ENCODE assay signal across 9 cellular contexts in the genomic region with DNA sequence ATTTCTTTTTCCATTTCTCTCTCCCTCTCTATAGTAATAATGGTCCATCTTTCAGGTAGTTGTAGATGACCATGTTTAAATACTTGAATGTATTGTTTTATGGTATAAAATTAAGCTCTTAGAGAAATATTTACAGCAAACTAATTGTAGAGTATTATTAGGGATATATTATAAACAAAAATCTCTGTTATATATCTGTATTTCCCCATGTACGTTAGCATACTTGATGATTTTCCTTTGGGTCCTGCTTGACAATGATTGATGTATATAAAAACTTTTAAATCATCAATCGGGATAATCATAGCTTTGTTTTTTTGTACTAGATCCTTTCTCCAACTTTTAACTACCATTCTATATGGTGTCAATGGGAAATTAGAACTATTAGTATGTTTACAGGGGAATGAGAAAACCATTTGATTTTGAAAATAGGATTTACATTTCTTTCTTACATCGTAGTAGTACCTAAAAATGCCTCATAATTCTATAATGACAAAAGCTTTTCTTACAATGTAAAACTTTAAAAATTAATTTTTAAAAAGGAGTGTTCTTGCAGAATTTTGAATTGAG.
A peak's percentile ranks its signal among the peaks of the same experiment; 100 is the strongest.
DNase-seq lines count a peak whose midpoint lies in the region; ATAC-seq and TF ChIP-seq lines count a peak whose summit lies in the region.
"Had no signal": no experiment of that assay in that cellular context is flagged by ENCODE, and none has a peak within 500 bp of the region (broad histone marks: within the 10 kb centered on the region; RNA-seq: fewer than 3 reads in every experiment).

No MANE protein-coding gene starts in this region.

- no peak overlapping the region for H2AFZ ChIP-seq in mesenchymal stem cell (ENCODE audit: low read depth, low read length)

- H3K4me1 ChIP-seq in cardiac muscle cell (ENCODE audit: low read depth), result peaks cover 2% of the 10 kb centered on the region
- H3K4me1 ChIP-seq in suprapubic skin, result peaks cover 10% of the 10 kb centered on the region
- H3K4me1 ChIP-seq in mesenchymal stem cell (ENCODE audit: control insufficient read depth, insufficient read depth, low read depth, low read length), result no peaks in the 10 kb centered on the region

- H4K91ac ChIP-seq in mesenchymal stem cell (ENCODE audit: low read length), result no peak overlapping the region

- no peak overlapping the region for H3K27ac Mint-ChIP-seq in WTC11

- TF ChIP-seq EP300 in suprapubic skin (IDR thresholded peaks at IDR 0.05), result no peak

- intact Hi-C loops in left ventricle myocardium superior (cut with micrococcal nuclease), result no loop called here

- no peak overlapping the region for H2BK12ac ChIP-seq in mesenchymal stem cell (ENCODE audit: low read length in 2 of 2)

- H4K8ac ChIP-seq in mesenchymal stem cell (ENCODE audit: low read length), result no peak overlapping the region

- TF ChIP-seq POLR2A in suprapubic skin (IDR thresholded peaks at IDR 0.05), result no peak

- H2AK5ac ChIP-seq in mesenchymal stem cell (ENCODE audit: low read length, severe bottlenecking), result no peak overlapping the region

- no peak overlapping the region for H3K4ac ChIP-seq in mesenchymal stem cell (ENCODE audit: low read depth in 1 of 2, low read length in 2 of 2)

- no peak overlapping the region for H2BK120ac ChIP-seq in mesenchymal stem cell (ENCODE audit: low read depth, low read length)

- H3K27me3 ChIP-seq in cardiac muscle cell (peaks cover 61% of the 10 kb centered on the region), suprapubic skin (peaks cover 21% of the 10 kb centered on the region), mesenchymal stem cell (ENCODE audit: control insufficient read depth in 1 of 2, insufficient read depth in 1 of 2, low read length in 2 of 2) (peaks cover 0 to 24% of the 10 kb centered on the region in 2 experiments)

- H3K23ac ChIP-seq in mesenchymal stem cell (ENCODE audit: low read length in 2 of 2), result no peak overlapping the region

- ATAC-seq in left ventricle myocardium superior, result no peak
- ATAC-seq in WTC11, result no peak

- no peaks in the 10 kb centered on the region for H3K36me3 ChIP-seq in cardiac muscle cell
- no peaks in the 10 kb centered on the region for H3K36me3 ChIP-seq in suprapubic skin
- no peaks in the 10 kb centered on the region for H3K36me3 ChIP-seq in mesenchymal stem cell (ENCODE audit: control insufficient read depth in 1 of 2, insufficient read depth in 2 of 2, low read depth in 1 of 2, low read length in 2 of 2)

- no peaks in the 10 kb centered on the region for H3K9me3 ChIP-seq in cardiac muscle cell (ENCODE audit: low read depth)
- H3K9me3 ChIP-seq in suprapubic skin, result no peaks in the 10 kb centered on the region
- no peaks in the 10 kb centered on the region for H3K9me3 ChIP-seq in mesenchymal stem cell (ENCODE audit: control insufficient read depth, low read length)

- H3K9ac ChIP-seq in mesenchymal stem cell (ENCODE audit: low read length), result no peak overlapping the region

- peak overlapping the region; percentile 59 for H3K4me3 Mint-ChIP-seq in WTC11

- peaks cover 56% of the 10 kb centered on the region for H3K27me3 Mint-ChIP-seq in WTC11 (ENCODE audit: low read depth)

- H3K14ac ChIP-seq in mesenchymal stem cell (ENCODE audit: low read length in 2 of 2), result no peak overlapping the region

- no peak overlapping the region for H2BK15ac ChIP-seq in mesenchymal stem cell (ENCODE audit: low read depth, poor library complexity, severe bottlenecking)

- H3K79me1 ChIP-seq in mesenchymal stem cell (replicated peaks; ENCODE audit: low read length, poor library complexity, severe bottlenecking), result no peaks in the 10 kb centered on the region

- H3K4me3 ChIP-seq in cardiac muscle cell (peak overlapping the region; percentile 28), iPS-11a (ENCODE audit: low read depth, low read length) (peak overlapping the region; percentile 10), suprapubic skin (peak overlapping the region; percentile 52), mesenchymal stem cell (ENCODE audit: insufficient read depth in 1 of 2, low read depth in 1 of 2, low read length in 2 of 2) (no peak overlapping the region), foreskin fibroblast (ENCODE audit: low read depth in 1 of 2, low read length in 2 of 2) (no peak overlapping the region)

- 62% methylated on average over 3 of the region's 3 CpGs for WGBS in suprapubic skin
- WGBS in mesenchymal stem cell, result no CpG with 5 or more reads among the region's 3 CpGs

- no peak for DNase-seq in cardiac muscle cell (ENCODE audit: low read depth in 1 of 2, low spot score in 1 of 2)
- DNase-seq in left ventricle myocardium superior, result no peak
- DNase-seq in WTC11 (ENCODE audit: low spot score), result no peak
- DNase-seq in suprapubic skin (ENCODE audit: low spot score in 2 of 2), result no peak
- DNase-seq in stimulated activated CD4-positive, alpha-beta T cell treated with anti-CD3 and anti-CD28 coated beads, Interleukin-15, amount 100 ng/mL, for 24 hours, result no peak
- DNase-seq in mesenchymal stem cell, result no peak
- DNase-seq in foreskin fibroblast, result no peak
- DNase-seq: amniotic stem cell had no signal

- H2BK5ac ChIP-seq in mesenchymal stem cell (ENCODE audit: low read depth, low read length, poor library complexity, severe bottlenecking), result no peak overlapping the region

- H3K4me2 ChIP-seq in mesenchymal stem cell (ENCODE audit: low read length, poor library complexity, severe bottlenecking), result no peak overlapping the region

- CTCF ChIA-PET in WTC11 (lab: Charles Lee), result interaction anchor here (1.4 to 2.1 kb wide), 2 partner anchors 64 to 252 kb away, joined by 4 to 6 read pairs; no protein-coding TSS in a partner anchor

- 0 out of 2 replicates have a peak, but pooled peaks cover 3% of the 10 kb centered on the region for H3K9me3 Mint-ChIP-seq in WTC11

- H3K18ac ChIP-seq in mesenchymal stem cell (ENCODE audit: low read depth in 1 of 2, low read length in 2 of 2), result no peak overlapping the region

- H3K36me3 Mint-ChIP-seq in WTC11, result no peaks in the 10 kb centered on the region

- peaks cover 22% of the 10 kb centered on the region for H3K4me1 Mint-ChIP-seq in WTC11

- no peak for TF ChIP-seq CTCF in cardiac muscle cell (IDR thresholded peaks at IDR 0.05; ENCODE audit: low read depth, low read length)
- no peak for TF ChIP-seq CTCF in WTC11 (IDR thresholded peaks at IDR 0.05)
- no peak for TF ChIP-seq CTCF in suprapubic skin (IDR thresholded peaks at IDR 0.05)
- no peak for TF ChIP-seq CTCF in foreskin fibroblast (IDR thresholded peaks at IDR 0.05; ENCODE audit: low read depth, low read length)

- POLR2A ChIA-PET in WTC11 (lab: Charles Lee), result no interaction called here

- H3K27ac ChIP-seq in cardiac muscle cell (no peak overlapping the region), suprapubic skin (no peak overlapping the region), mesenchymal stem cell (ENCODE audit: low read length, poor library complexity, severe bottlenecking) (no peak overlapping the region)

TF ChIP-seq in WTC11, 78 proteins besides CTCF, POLR2A, EP300 and RAD21:
- TF ChIP-seq TP53 (CRISPR knock-in tag; IDR thresholded peaks at IDR 0.05) (no peak), TEAD4 (CRISPR knock-in tag; IDR thresholded peaks at IDR 0.05) (no peak), OVOL2 (CRISPR knock-in tag; IDR thresholded peaks at IDR 0.05; ENCODE audit: borderline replicate concordance) (no peak), ELF4 (CRISPR knock-in tag; IDR thresholded peaks at IDR 0.05; ENCODE audit: low read depth) (no peak)
- TF ChIP-seq, protein P1, sequence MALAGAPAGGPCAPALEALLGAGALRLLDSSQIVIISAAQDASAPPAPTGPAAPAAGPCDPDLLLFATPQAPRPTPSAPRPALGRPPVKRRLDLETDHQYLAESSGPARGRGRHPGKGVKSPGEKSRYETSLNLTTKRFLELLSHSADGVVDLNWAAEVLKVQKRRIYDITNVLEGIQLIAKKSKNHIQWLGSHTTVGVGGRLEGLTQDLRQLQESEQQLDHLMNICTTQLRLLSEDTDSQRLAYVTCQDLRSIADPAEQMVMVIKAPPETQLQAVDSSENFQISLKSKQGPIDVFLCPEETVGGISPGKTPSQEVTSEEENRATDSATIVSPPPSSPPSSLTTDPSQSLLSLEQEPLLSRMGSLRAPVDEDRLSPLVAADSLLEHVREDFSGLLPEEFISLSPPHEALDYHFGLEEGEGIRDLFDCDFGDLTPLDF (CRISPR knock-in tag; IDR thresholded peaks at IDR 0.05), result no peak

Comparison
In these comparisons a context has a peak if more than half of its experiments do, and no peak if none do; other contexts are left out.
1. H3K4me3 ChIP-seq: peak in cardiac muscle cell (single experiment), iPS-11a (single experiment) and suprapubic skin (single experiment); none in mesenchymal stem cell (0 of 2) and foreskin fibroblast (0 of 2).